22 cellular contexts compared by ENCODE assay signal in genomic region chr1:100926240-100926639, GRCh38.
"Had no signal": no experiment of that assay in that cellular context is flagged by ENCODE, and none has a peak within 500 bp of the region (broad histone marks: within the 10 kb centered on the region; RNA-seq: fewer than 3 reads in every experiment).

No MANE protein-coding gene starts in this region.

- H3K4me1 Mint-ChIP-seq: nephron had no signal

- H3K27ac Mint-ChIP-seq: dendritic cell treated with granulocyte-macrophage colony-stimulating factor and Interleukin-4, amounts not matched to agents 40 ng/mL and 50 ng/mL, for 4 days; effector memory CD8-positive, alpha-beta T cell; nephron had no signal

- H3K9me3 ChIP-seq: mucosa of descending colon, tibial nerve, uterus had no signal

- H3K27ac ChIP-seq: brain microvascular endothelial cell, foreskin keratinocyte, SK-N-MC, tibial nerve, uterus had no signal

- H3K4me1 ChIP-seq: uterus had no signal

- H3K9me3 Mint-ChIP-seq: dendritic cell treated with granulocyte-macrophage colony-stimulating factor and Interleukin-4, amounts not matched to agents 40 ng/mL and 50 ng/mL, for 4 days; effector memory CD8-positive, alpha-beta T cell; memory B cell; nephron had no signal

- H3K36me3 ChIP-seq: uterus had no signal

- H3K27me3 ChIP-seq: brain microvascular endothelial cell, foreskin keratinocyte, tibial nerve, uterus had no signal

- DNase-seq: activated CD4-positive, alpha-beta T cell treated with anti-CD3 and anti-CD28 coated beads, Interleukin-2, amount 50 U/mL, for 1 hour; activated T-cell treated with anti-CD3 and anti-CD28 coated beads, Interleukin-2, amount 50 U/mL, for 4 hours; brain microvascular endothelial cell; effector memory CD8-positive, alpha-beta T cell; foreskin keratinocyte; glutamatergic neuron; hypothalamus; kidney glomerular epithelial cell; left ventricle myocardium superior; mucosa of descending colon; nucleus accumbens; posterior cingulate gyrus; retina; stimulated activated CD4-positive, alpha-beta T cell treated with anti-CD3 and anti-CD28 coated beads, Interleukin-4, amount 100 ng/mL, for 1 hour; stimulated activated naive CD4-positive, alpha-beta T cell treated with Interleukin-2 at 50 U/mL for 16 hours; substantia nigra; uterus had no signal

- H3K4me3 ChIP-seq: mucosa of descending colon, SK-N-MC, tibial nerve, uterus had no signal

- H3K4me3 Mint-ChIP-seq: activated T-cell treated with anti-CD3 and anti-CD28 coated beads, Interleukin-2, amount 50 U/mL, for 4 hours; dendritic cell treated with granulocyte-macrophage colony-stimulating factor and Interleukin-4, amounts not matched to agents 40 ng/mL and 50 ng/mL, for 4 days; memory B cell; nephron had no signal

- ATAC-seq: foreskin keratinocyte, left ventricle myocardium superior had no signal

- H3K27me3 Mint-ChIP-seq: dendritic cell treated with granulocyte-macrophage colony-stimulating factor and Interleukin-4, amounts not matched to agents 40 ng/mL and 50 ng/mL, for 4 days; effector memory CD8-positive, alpha-beta T cell; memory B cell had no signal
